19 cellular contexts compared by ENCODE assay signal in the genomic region with DNA sequence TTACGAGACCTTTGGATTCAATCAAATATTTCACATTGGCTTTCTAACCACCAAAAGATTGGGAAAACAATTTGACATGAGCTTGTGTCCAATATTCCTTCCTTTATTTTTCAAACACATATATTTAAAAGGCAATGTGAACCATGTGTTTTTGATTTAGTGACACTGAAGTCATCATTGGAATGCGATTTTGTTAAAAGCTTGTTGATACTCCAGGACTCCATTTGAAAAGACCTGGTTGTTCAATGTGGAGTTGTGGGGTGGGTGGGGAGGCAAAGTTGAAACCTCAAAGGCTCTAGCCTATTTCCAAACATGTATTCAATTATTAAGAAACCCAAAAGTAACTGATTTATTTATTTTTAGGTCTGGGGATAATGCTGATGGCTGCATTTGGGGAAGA.
"Had no signal": no experiment of that assay in that cellular context is flagged by ENCODE, and none has a peak within 500 bp of the region (broad histone marks: within the 10 kb centered on the region; RNA-seq: fewer than 3 reads in every experiment).

No MANE protein-coding gene starts in this region.

- H3K36me3 Mint-ChIP-seq: natural killer cell treated with Interleukin-12 subunit alpha and Interleukin-12 subunit beta and Interleukin-15 and Interleukin-18, amount 100 ng/mL, for 72 hours had no signal

- H3K9me3 Mint-ChIP-seq: effector memory CD8-positive, alpha-beta T cell; natural killer cell treated with Interleukin-12 subunit alpha and Interleukin-12 subunit beta and Interleukin-15 and Interleukin-18, amount 100 ng/mL, for 72 hours had no signal

- H3K36me3 ChIP-seq: lower lobe of right lung, transverse colon, vagina, WERI-Rb-1 had no signal

- H3K4me3 ChIP-seq: body of pancreas, hepatocyte, lower lobe of right lung, transverse colon, vagina had no signal

- H3K79me2 ChIP-seq: hepatocyte had no signal

- H3K9me3 ChIP-seq: body of pancreas, lower lobe of right lung, transverse colon, vagina had no signal

- H3K27ac Mint-ChIP-seq: activated naive CD8-positive, alpha-beta T cell; effector memory CD8-positive, alpha-beta T cell; natural killer cell treated with Interleukin-12 subunit alpha and Interleukin-12 subunit beta and Interleukin-15 and Interleukin-18, amount 100 ng/mL, for 72 hours; stimulated activated naive CD8-positive, alpha-beta T cell treated with anti-CD3 and anti-CD28 coated beads, Interleukin-15, Interleukin-2, amounts not matched to agents 100 ng/mL and 50 ng/mL, for 24 hours had no signal

- H3K4me1 ChIP-seq: body of pancreas, foreskin keratinocyte, lower lobe of right lung had no signal

- H3K27me3 Mint-ChIP-seq: activated naive CD8-positive, alpha-beta T cell; stimulated activated naive CD8-positive, alpha-beta T cell treated with anti-CD3 and anti-CD28 coated beads, Interleukin-15, Interleukin-2, amounts not matched to agents 100 ng/mL and 50 ng/mL, for 24 hours had no signal

- H3K4me2 ChIP-seq: hepatocyte had no signal

- DNase-seq: activated CD4-positive, alpha-beta T cell treated with anti-CD3 and anti-CD28 coated beads for 1 hour; activated CD4-positive, alpha-beta T cell treated with anti-CD3 and anti-CD28 coated beads, Interleukin-2, amount 50 U/mL, for 4 hours; activated gamma-delta T cell treated with Interleukin-2 at 50 U/mL for 16 hours; amniotic stem cell; body of pancreas; effector memory CD8-positive, alpha-beta T cell; foreskin keratinocyte; lower lobe of right lung; nucleus accumbens; retina; stimulated activated CD4-positive, alpha-beta T cell treated with anti-CD3 and anti-CD28 coated beads, Interleukin-12 subunit alpha, Interleukin-12 subunit beta, amount 100 ng/mL, for 4 hours; stimulated activated CD4-positive, alpha-beta T cell treated with anti-CD3 and anti-CD28 coated beads, Interleukin-2, amount 100 ng/mL, for 24 hours; transverse colon; WERI-Rb-1 had no signal

- H2AFZ ChIP-seq: hepatocyte had no signal

- H3K27ac ChIP-seq: body of pancreas, foreskin keratinocyte, hepatocyte, lower lobe of right lung, transverse colon, vagina, WERI-Rb-1 had no signal

- H3K27me3 ChIP-seq: body of pancreas, foreskin keratinocyte, hepatocyte, transverse colon, vagina had no signal

- H3K4me3 Mint-ChIP-seq: activated naive CD8-positive, alpha-beta T cell; effector memory CD8-positive, alpha-beta T cell; natural killer cell treated with Interleukin-12 subunit alpha and Interleukin-12 subunit beta and Interleukin-15 and Interleukin-18, amount 100 ng/mL, for 72 hours; stimulated activated naive CD8-positive, alpha-beta T cell treated with anti-CD3 and anti-CD28 coated beads, Interleukin-15, Interleukin-2, amounts not matched to agents 100 ng/mL and 50 ng/mL, for 24 hours had no signal
